In the genomic region with DNA sequence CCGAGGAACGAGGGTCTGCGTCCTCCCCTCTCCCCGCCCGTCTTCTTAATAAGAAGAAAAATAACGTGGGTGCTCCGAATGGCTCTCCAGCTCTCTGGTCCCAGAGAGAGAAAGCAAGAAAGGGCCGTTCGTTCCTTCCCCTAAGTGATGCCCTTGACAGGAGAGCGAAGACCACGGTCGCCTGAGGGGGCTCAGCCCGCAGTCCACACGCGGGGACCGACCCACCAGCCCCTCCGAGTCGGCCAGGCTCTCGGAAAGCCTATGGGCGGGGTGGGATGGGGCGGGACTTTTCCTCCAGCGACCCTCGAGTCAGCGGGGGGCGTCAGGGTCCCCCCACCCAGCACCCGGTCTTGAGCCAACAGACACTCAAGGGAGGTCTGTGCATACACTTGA, we compare ENCODE assay signal across 8 cellular contexts. TPM values are rescaled to one million over a fixed set of nuclear protein-coding genes. Genes with fewer than 3 reads are reported as not detected.
DNase-seq lines count a peak whose midpoint lies in the region; ATAC-seq and TF ChIP-seq lines count a peak whose summit lies in the region.

No MANE protein-coding gene starts in this region.

- H3K36me3 ChIP-seq in BJ (ENCODE audit: control insufficient read depth, insufficient read depth, low read length) (no peaks in the 10 kb centered on the region), duodenal mucosa (ENCODE audit: control insufficient read depth in 1 of 2, insufficient read depth in 2 of 2, low read length in 2 of 2) (no peaks in the 10 kb centered on the region), neuron (ENCODE audit: insufficient read depth, low read length) (no peaks in the 10 kb centered on the region)

- peak; percentile 28 for ATAC-seq in HG03442 (IDR thresholded peaks at IDR 0.05; ENCODE audit: unreplicated experiment)

- no peak overlapping the region for H3K9ac ChIP-seq in duodenal mucosa (ENCODE audit: low read depth in 1 of 2, low read length in 2 of 2)

- no peak overlapping the region for H3K27ac ChIP-seq in duodenal mucosa (ENCODE audit: low read depth, low read length)

- no peak overlapping the region for H2AFZ ChIP-seq in neuron (ENCODE audit: low read depth, low read length)

- H3K4me3 ChIP-seq in BJ (ENCODE audit: low read depth, low read length) (peak overlapping the region; percentile 69), duodenal mucosa (ENCODE audit: low read depth in 1 of 2, low read length in 2 of 2) (peak overlapping the region; percentile 37 to 42), neuron (ENCODE audit: low read length) (peak overlapping the region; percentile 38)

- H3K9me3 ChIP-seq in duodenal mucosa (ENCODE audit: control insufficient read depth in 1 of 2, low read length in 2 of 2) (no peaks in the 10 kb centered on the region), neuron (ENCODE audit: low read length) (no peaks in the 10 kb centered on the region)

- peaks cover 3 to 19% of the 10 kb centered on the region in 2 donors for H3K4me1 ChIP-seq in duodenal mucosa (ENCODE audit: control insufficient read depth in 1 of 2, insufficient read depth in 2 of 2, low read length in 2 of 2)
- H3K4me1 ChIP-seq in neuron (ENCODE audit: insufficient read depth, low read length), result peaks cover 8% of the 10 kb centered on the region

- no peaks in the 10 kb centered on the region for H3K27me3 ChIP-seq in BJ (ENCODE audit: control insufficient read depth, insufficient read depth, low read length)
- peaks cover 0 to 5% of the 10 kb centered on the region in 2 donors for H3K27me3 ChIP-seq in duodenal mucosa (ENCODE audit: control insufficient read depth in 1 of 2, insufficient read depth in 2 of 2, low read length in 2 of 2)
- H3K27me3 ChIP-seq in neuron (ENCODE audit: insufficient read depth, low read length), result peaks cover 42% of the 10 kb centered on the region

- TF ChIP-seq CTCF in BJ (IDR thresholded peaks at IDR 0.05; ENCODE audit: insufficient read depth, low read depth, low read length), result no peak

- POLR2A ChIA-PET in BJ (lab: Charles Lee), result no interaction called here

- DNase-seq in BJ (ENCODE audit: low read depth), result no peak
- no peak for DNase-seq in germinal center (ENCODE audit: low spot score)
- no peak for DNase-seq in stimulated activated CD4-positive, alpha-beta T cell treated with anti-CD3 and anti-CD28 coated beads, Interleukin-4, amount 100 ng/mL, for 4 hours
- DNase-seq in islet precursor cell, result no peak
- DNase-seq in stimulated activated CD8-positive, alpha-beta memory T cell treated with anti-CD3 and anti-CD28 coated beads, Interleukin-4, amount 100 ng/mL, for 48 hours, result no peak

- CTCF ChIA-PET in BJ (lab: Yijun Ruan, JAX), result no interaction called here

RNA-seq across cellular contexts. Expression of a gene that starts 53.2 kb away (rescaled TPM):
- 13.4 and 22.2 TPM in 2 replicates for polyA plus RNA-seq in BJ (2011; rRNA removed)
- polyA minus RNA-seq in BJ (2011; rRNA and poly(A)+ RNA removed), result 35.5 TPM in 2 replicates
